ENCODE assay signal across 21 cellular contexts in genomic region chr7:151930026-151930653, GRCh38. TPM values are rescaled to one million over a fixed set of nuclear protein-coding genes. Genes with fewer than 3 reads are reported as not detected.
DNase-seq lines count a peak whose midpoint lies in the region; ATAC-seq, FAIRE-seq and TF ChIP-seq lines count a peak whose summit lies in the region.
"Had no signal": no experiment of that assay in that cellular context is flagged by ENCODE, and none has a peak within 500 bp of the region (broad histone marks: within the 10 kb centered on the region; RNA-seq: fewer than 3 reads in every experiment).

No MANE protein-coding gene starts in this region.

- H3K18ac ChIP-seq in neuronal stem cell (ENCODE audit: low read length): peak overlapping the region; percentile 15

- CTCF ChIA-PET in K562 (lab: Yijun Ruan, JAX; ENCODE audit: low intra/inter-chr PET ratio): no interaction called here
- CTCF ChIA-PET in CD4-positive, alpha-beta memory T cell (lab: Charles Lee; ENCODE audit: partially characterized antibody): no interaction called here

- no peak overlapping the region for H3K9ac ChIP-seq in K562 (ENCODE audit: insufficient read depth in 1 of 2, low read depth in 2 of 2, low read length in 2 of 2)
- no peak overlapping the region for H3K9ac ChIP-seq in neuronal stem cell (ENCODE audit: low read depth, low read length, poor library complexity)
- H3K9ac ChIP-seq: BLaER1 had no signal

- H3K36me3 ChIP-seq in K562 (ENCODE audit: control insufficient read depth, insufficient read depth, low read length) (no peaks in the 10 kb centered on the region), neuronal stem cell (replicated peaks in 1 of 2; ENCODE audit: control insufficient read depth in 2 of 2, insufficient read depth in 2 of 2, low read length in 2 of 2) (no peaks in the 10 kb centered on the region)
- no peaks in the 10 kb centered on the region for H3K36me3 ChIP-seq in CD4-positive, alpha-beta memory T cell (ENCODE audit: insufficient read depth, low read length)
- H3K36me3 ChIP-seq: BLaER1 had no signal

- no peak overlapping the region for H4K8ac ChIP-seq in neuronal stem cell (ENCODE audit: low read depth, low read length)

- H3K4me1 ChIP-seq in K562 (replicated peaks in 1 of 2; ENCODE audit: control insufficient read depth in 2 of 2, insufficient read depth in 2 of 2, low read length in 2 of 2): peaks cover 12 to 13% of the 10 kb centered on the region in 2 experiments
- H3K4me1 ChIP-seq in neuronal stem cell (ENCODE audit: control insufficient read depth in 2 of 2, insufficient read depth in 1 of 2, low read depth in 1 of 2, low read length in 2 of 2): peaks cover 0 to 2% of the 10 kb centered on the region in 2 donors
- no peaks in the 10 kb centered on the region for H3K4me1 ChIP-seq in CD4-positive, alpha-beta memory T cell (ENCODE audit: insufficient read depth, low read length)

- H2BK15ac ChIP-seq in neuronal stem cell (ENCODE audit: low read length): peak overlapping the region; percentile 45

- no peak overlapping the region for H3K14ac ChIP-seq in neuronal stem cell (ENCODE audit: low read length)

- no peak for TF ChIP-seq EP300 in K562 (IDR thresholded peaks at IDR 0.05; ENCODE audit: low read length)

- H2BK12ac ChIP-seq in neuronal stem cell (ENCODE audit: low read length): no peak overlapping the region

- H3K27ac Mint-ChIP-seq in activated naive CD8-positive, alpha-beta T cell treated with anti-CD3 and anti-CD28 coated beads, Interleukin-2, amount 50 U/mL, for 24 hours: peak overlapping the region; percentile 2
- H3K27ac Mint-ChIP-seq in activated naive CD8-positive, alpha-beta T cell treated with anti-CD3 and anti-CD28 coated beads for 36 hours: no peak overlapping the region
- H3K27ac Mint-ChIP-seq in CD4-positive, alpha-beta memory T cell: peak overlapping the region in 2 of 7 donors; percentile 10 to 73
- H3K27ac Mint-ChIP-seq: CD8-positive, alpha-beta T cell had no signal

- H3K4me3 ChIP-seq in K562: no peak overlapping the region
- H3K4me3 ChIP-seq in neuronal stem cell (ENCODE audit: low read length in 2 of 2): no peak overlapping the region
- H3K4me3 ChIP-seq in CD4-positive, alpha-beta memory T cell (ENCODE audit: low read length in 2 of 2): no peak overlapping the region
- H3K4me3 ChIP-seq: BLaER1 had no signal

- H3K9me3 Mint-ChIP-seq in activated naive CD8-positive, alpha-beta T cell treated with anti-CD3 and anti-CD28 coated beads, Interleukin-2, amount 50 U/mL, for 24 hours: no peaks in the 10 kb centered on the region
- no peaks in the 10 kb centered on the region for H3K9me3 Mint-ChIP-seq in activated naive CD8-positive, alpha-beta T cell treated with anti-CD3 and anti-CD28 coated beads for 36 hours
- no peaks in the 10 kb centered on the region for H3K9me3 Mint-ChIP-seq in CD4-positive, alpha-beta memory T cell
- H3K9me3 Mint-ChIP-seq: CD8-positive, alpha-beta T cell; IgD-negative memory B cell had no signal

- no peak overlapping the region for H2BK5ac ChIP-seq in neuronal stem cell (ENCODE audit: low read length)

- H3K27ac ChIP-seq in K562 (ENCODE audit: extremely low read depth, low read depth, low read length) (no peak overlapping the region), neuronal stem cell (replicated peaks; ENCODE audit: low read length) (no peak overlapping the region)
- H3K27ac ChIP-seq in CD4-positive, alpha-beta memory T cell (ENCODE audit: low read depth, low read length): no peak overlapping the region
- H3K27ac ChIP-seq: BLaER1 had no signal

- H2AFZ ChIP-seq in K562 (ENCODE audit: low read depth, low read length): no peak overlapping the region
- no peak overlapping the region for H2AFZ ChIP-seq in neuronal stem cell (ENCODE audit: low read length)

- no peaks in the 10 kb centered on the region for H3K27me3 Mint-ChIP-seq in activated naive CD8-positive, alpha-beta T cell treated with anti-CD3 and anti-CD28 coated beads, Interleukin-2, amount 50 U/mL, for 24 hours
- no peaks in the 10 kb centered on the region for H3K27me3 Mint-ChIP-seq in activated naive CD8-positive, alpha-beta T cell treated with anti-CD3 and anti-CD28 coated beads for 36 hours
- peaks cover 0 to 2% of the 10 kb centered on the region in 2 donors for H3K27me3 Mint-ChIP-seq in CD4-positive, alpha-beta memory T cell

- peaks cover 12% of the 10 kb centered on the region for H3K4me1 Mint-ChIP-seq in activated naive CD8-positive, alpha-beta T cell treated with anti-CD3 and anti-CD28 coated beads, Interleukin-2, amount 50 U/mL, for 24 hours
- peaks cover 16% of the 10 kb centered on the region for H3K4me1 Mint-ChIP-seq in activated naive CD8-positive, alpha-beta T cell treated with anti-CD3 and anti-CD28 coated beads for 36 hours
- H3K4me1 Mint-ChIP-seq in CD4-positive, alpha-beta memory T cell: peaks cover 4 to 6% (median 5%) of the 10 kb centered on the region in 4 donors

- POLR2A ChIA-PET in K562 (lab: Yijun Ruan, JAX): no interaction called here
- POLR2A ChIA-PET in CD4-positive, alpha-beta memory T cell (lab: Charles Lee; ENCODE audit: partially characterized antibody): no interaction called here

- no peak for TF ChIP-seq RAD21 in K562 (CRISPR knock-in tag; conservative IDR thresholded peaks at IDR 0.05 in 1 of 2, IDR thresholded peaks at IDR 0.05 in 1 of 2)

- no peak overlapping the region for H3K4ac ChIP-seq in neuronal stem cell (ENCODE audit: low read length)

- no peak for TF ChIP-seq CTCF in K562 (IDR thresholded peaks at IDR 0.05 in 2 of 3, conservative IDR thresholded peaks at IDR 0.05 in 1 of 3; ENCODE audit: insufficient read depth in 2 of 3, low read depth in 1 of 3, low read length in 3 of 3)

- FAIRE-seq in K562 (lab: Jason Lieb, UNC): no peak
- FAIRE-seq: HepG2 had no signal

- H3K4me2 ChIP-seq in K562 (ENCODE audit: insufficient read depth, low read length) (no peak overlapping the region), neuronal stem cell (ENCODE audit: insufficient read depth, low read length, poor library complexity, severe bottlenecking) (no peak overlapping the region)
- H3K4me2 ChIP-seq: BLaER1 had no signal

- H4K91ac ChIP-seq in neuronal stem cell (ENCODE audit: low read depth, low read length, poor library complexity): no peak overlapping the region

- no TSS peak for BruUV-seq in K562 (replicated peaks; lab: Mats Ljungman, UMichigan)

- H3K4me3 Mint-ChIP-seq in activated naive CD8-positive, alpha-beta T cell treated with anti-CD3 and anti-CD28 coated beads, Interleukin-2, amount 50 U/mL, for 24 hours: no peak overlapping the region
- no peak overlapping the region for H3K4me3 Mint-ChIP-seq in activated naive CD8-positive, alpha-beta T cell treated with anti-CD3 and anti-CD28 coated beads for 36 hours
- H3K4me3 Mint-ChIP-seq in CD4-positive, alpha-beta memory T cell: no peak overlapping the region
- H3K4me3 Mint-ChIP-seq: CD14-positive monocyte; CD8-positive, alpha-beta T cell had no signal

- peak overlapping the region; percentile 60 for H2AK5ac ChIP-seq in neuronal stem cell (ENCODE audit: low read depth, low read length)

- H2BK120ac ChIP-seq in neuronal stem cell (ENCODE audit: low read depth, low read length): no peak overlapping the region

- H3K9me1 ChIP-seq in K562 (ENCODE audit: control insufficient read depth, insufficient read depth, low read length): no peaks in the 10 kb centered on the region

- in situ Hi-C loops in K562 (cut with MboI): no loop called here

- WGBS in K562 (ENCODE audit: insufficient coverage, low coverage, missing lambda C conversion rate): 3% methylated on average over 16 of the region's 16 CpGs
- no CpG with 5 or more reads among the region's 16 CpGs for WGBS in neuronal stem cell (ENCODE audit: extremely low coverage in 2 of 2, insufficient read length in 2 of 2, insufficient replicate concordance in 1 of 2), 2 donors

- no peak for ATAC-seq in activated naive CD8-positive, alpha-beta T cell treated with anti-CD3 and anti-CD28 coated beads, Interleukin-2, amount 50 U/mL, for 24 hours
- ATAC-seq in K562: no peak
- no peak for ATAC-seq in sciatic nerve
- ATAC-seq: CD8-positive, alpha-beta T cell; HepG2 had no signal

- no peaks in the 10 kb centered on the region for H3K36me3 Mint-ChIP-seq in activated naive CD8-positive, alpha-beta T cell treated with anti-CD3 and anti-CD28 coated beads, Interleukin-2, amount 50 U/mL, for 24 hours (ENCODE audit: low read depth)
- H3K36me3 Mint-ChIP-seq in activated naive CD8-positive, alpha-beta T cell treated with anti-CD3 and anti-CD28 coated beads for 36 hours: no peaks in the 10 kb centered on the region
- H3K36me3 Mint-ChIP-seq in CD4-positive, alpha-beta memory T cell: no peaks in the 10 kb centered on the region
- H3K36me3 Mint-ChIP-seq: CD14-positive monocyte; CD8-positive, alpha-beta T cell had no signal

- intact Hi-C loops in K562 (cut with micrococcal nuclease): no loop called here
- intact Hi-C loops in sciatic nerve (cut with DNase I): loop anchor here (10.0 kb wide), 1 partner anchor 145 kb away; no protein-coding TSS in a partner anchor
- intact Hi-C loops in CD4-positive, alpha-beta memory T cell (cut with micrococcal nuclease): loop anchor here (5.0 kb wide), 1 partner anchor 68 kb away; no protein-coding TSS in a partner anchor

- no peaks in the 10 kb centered on the region for H3K79me1 ChIP-seq in neuronal stem cell (ENCODE audit: low read depth, low read length)

- no peaks in the 10 kb centered on the region; the same call in 1 of the 2 replicates for H4K20me1 ChIP-seq in K562 (replicated peaks; ENCODE audit: control insufficient read depth, insufficient read depth, low read length)
- H4K20me1 ChIP-seq: BLaER1 had no signal

- DNase-seq in activated naive CD8-positive, alpha-beta T cell treated with anti-CD3 and anti-CD28 coated beads, Interleukin-2, amount 50 U/mL, for 24 hours: no peak
- DNase-seq in activated naive CD8-positive, alpha-beta T cell treated with anti-CD3 and anti-CD28 coated beads for 36 hours: no peak
- DNase-seq in K562 (ENCODE audit: extremely low read depth in 1 of 4, low spot score in 3 of 4) (no peak), neuronal stem cell (ENCODE audit: low spot score) (no peak), sciatic nerve (ENCODE audit: low spot score) (peak; percentile 42), NCI-H1105 (lab: John Stamatoyannopoulos, UW) (no peak), hippocampal formation (lab: John Stamatoyannopoulos, UW) (no peak)
- DNase-seq in CD4-positive, alpha-beta memory T cell: no peak
- DNase-seq: 8988T; Calu3; CD8-positive, alpha-beta T cell; DMS79 treated with DMSO at 0.1 percent for 48 hours; GF-D8; HCEC 1CT had no signal

- TF ChIP-seq POLR2A in K562 (conservative IDR thresholded peaks at IDR 0.05): no peak

- peaks cover 32 to 66% of the 10 kb centered on the region in 2 experiments; a peak in 4 of 5 replicates for H3K27me3 ChIP-seq in K562 (ENCODE audit: control insufficient read depth in 2 of 2, insufficient read depth in 2 of 2, low read length in 2 of 2)
- H3K27me3 ChIP-seq in neuronal stem cell (ENCODE audit: control insufficient read depth in 3 of 3, insufficient read depth in 3 of 3, low read depth in 1 of 3, low read length in 3 of 3): peaks cover 0 to 5% (median 0%) of the 10 kb centered on the region in 3 experiments
- H3K27me3 ChIP-seq in CD4-positive, alpha-beta memory T cell (ENCODE audit: insufficient read depth, low read length): peaks cover 4% of the 10 kb centered on the region
- H3K27me3 ChIP-seq: BLaER1 had no signal

- no peak overlapping the region for H3K23ac ChIP-seq in neuronal stem cell (ENCODE audit: low read depth, low read length, poor library complexity)

- no peaks in the 10 kb centered on the region for H3K79me2 ChIP-seq in K562 (ENCODE audit: control insufficient read depth, insufficient read depth, low read length)

- no peaks in the 10 kb centered on the region for H3K9me3 ChIP-seq in K562 (replicated peaks; ENCODE audit: control insufficient read depth, insufficient read depth, low read depth, low read length)
- peaks cover 0 to 2% of the 10 kb centered on the region in 2 donors for H3K9me3 ChIP-seq in neuronal stem cell (replicated peaks in 1 of 2; ENCODE audit: control insufficient read depth in 2 of 2, insufficient read depth in 1 of 2, low read depth in 1 of 2, low read length in 2 of 2)
- no peaks in the 10 kb centered on the region for H3K9me3 ChIP-seq in CD4-positive, alpha-beta memory T cell (ENCODE audit: control insufficient read depth in 1 of 2, low read length in 2 of 2)
- H3K9me3 ChIP-seq: BLaER1 had no signal

RNA-seq across cellular contexts. Expression of gene GALNTL5, which starts 26.1 kb away (rescaled TPM):
- total RNA-seq in activated naive CD8-positive, alpha-beta T cell treated with anti-CD3 and anti-CD28 coated beads for 36 hours: not detected
- not detected in 2 replicates for total RNA-seq in K562 (2011; cell fraction: chromatin; rRNA removed; ENCODE audit: low replicate concordance)
- not detected in 2 replicates for total RNA-seq in K562 (2011; cell fraction: nucleolus; rRNA removed)
- not detected in 2 replicates for total RNA-seq in K562 (2011; cell fraction: nucleoplasm; rRNA removed)
- total RNA-seq in K562 (2014; rRNA removed): not detected in 2 replicates
- total RNA-seq in K562 (2014; rRNA removed; fragmentation: Illumina TruSeq; extraction: Trizol): not detected in 2 replicates
- total RNA-seq in K562 (2015; rRNA removed; fragmentation: Illumina TruSeq; extraction: Trizol): not detected in 2 replicates
- not detected in 2 replicates for total RNA-seq in K562 (2021)
- not detected in 2 replicates for polyA plus RNA-seq in K562 (2011; rRNA removed)
- not detected in 2 replicates for polyA plus RNA-seq in K562 (2011; cell fraction: cytosol; rRNA removed)
- polyA plus RNA-seq in K562 (2011; cell fraction: nucleus; rRNA removed): not detected in 2 replicates
- not detected in 2 replicates for polyA plus RNA-seq in K562 (2012)
- not detected in 2 replicates for polyA plus RNA-seq in K562 (2014; fragmentation: Illumina TruSeq; extraction: Trizol)
- not detected for polyA plus RNA-seq in K562 (2014; fragmentation: Nextera tagmentation; extraction: Ambion mirVana)
- polyA plus RNA-seq in K562 (2014; rRNA removed): not detected in 2 replicates
- not detected in 2 replicates for polyA minus RNA-seq in K562 (2011; rRNA and poly(A)+ RNA removed)
- polyA minus RNA-seq in K562 (2011; cell fraction: cytosol; rRNA and poly(A)+ RNA removed): not detected in 2 replicates
- not detected in 2 replicates for polyA minus RNA-seq in K562 (2011; cell fraction: nucleus; rRNA and poly(A)+ RNA removed)
- polyA plus RNA-seq in neuronal stem cell (2013, experiment 1 of 2): not detected
- polyA plus RNA-seq in neuronal stem cell (2013, experiment 2 of 2): not detected
- total RNA-seq in sciatic nerve: not detected
- not detected for total RNA-seq in CD4-positive, alpha-beta memory T cell
- polyA plus RNA-seq in CD4-positive, alpha-beta memory T cell: not detected
- total RNA-seq: A673; Calu3; CD8-positive, alpha-beta T cell; H4; HepG2 had no signal
- polyA plus RNA-seq: AG04450, CD14-positive monocyte, HepG2, IgD-negative memory B cell had no signal

RNA-seq across cellular contexts. Expression of gene PRKAG2, which starts 53.2 kb away (rescaled TPM):
- 10 to 100 TPM; 18.7 to 19.4 TPM for total RNA-seq in activated naive CD8-positive, alpha-beta T cell treated with anti-CD3 and anti-CD28 coated beads for 36 hours
- total RNA-seq in K562 (2011; cell fraction: chromatin; rRNA removed; ENCODE audit: low replicate concordance): 7.2 and 11.4 TPM in 2 replicates
- 2.8 and 4.7 TPM in 2 replicates for total RNA-seq in K562 (2011; cell fraction: nucleolus; rRNA removed)
- 4.8 and 6.9 TPM in 2 replicates for total RNA-seq in K562 (2011; cell fraction: nucleoplasm; rRNA removed)
- total RNA-seq in K562 (2014; rRNA removed): 3.1 TPM in 2 replicates
- 3.3 and 3.9 TPM in 2 replicates for total RNA-seq in K562 (2014; rRNA removed; fragmentation: Illumina TruSeq; extraction: Trizol)
- total RNA-seq in K562 (2015; rRNA removed; fragmentation: Illumina TruSeq; extraction: Trizol): 1.8 and 2.8 TPM in 2 replicates
- total RNA-seq in K562 (2021): 3.6 and 5.0 TPM in 2 replicates
- 3.8 and 5.6 TPM in 2 replicates for polyA plus RNA-seq in K562 (2011; rRNA removed)
- 1.3 and 1.8 TPM in 2 replicates for polyA plus RNA-seq in K562 (2011; cell fraction: cytosol; rRNA removed)
- 3.0 and 4.6 TPM in 2 replicates for polyA plus RNA-seq in K562 (2011; cell fraction: nucleus; rRNA removed)
- polyA plus RNA-seq in K562 (2012): 2.3 and 2.7 TPM in 2 replicates
- polyA plus RNA-seq in K562 (2014; fragmentation: Illumina TruSeq; extraction: Trizol): 3.2 and 4.0 TPM in 2 replicates
- polyA plus RNA-seq in K562 (2014; fragmentation: Nextera tagmentation; extraction: Ambion mirVana): 1 to 10 TPM in 1 of 2 experiments, under 1 TPM in 1; 0.99 to 1.1 TPM
- polyA plus RNA-seq in K562 (2014; rRNA removed): 3.5 and 3.6 TPM in 2 replicates
- polyA minus RNA-seq in K562 (2011; rRNA and poly(A)+ RNA removed): 4.2 and 6.0 TPM in 2 replicates
- 2.1 TPM in 1 of 2 replicates, not detected in the other for polyA minus RNA-seq in K562 (2011; cell fraction: cytosol; rRNA and poly(A)+ RNA removed)
- 2.4 and 2.7 TPM in 2 replicates for polyA minus RNA-seq in K562 (2011; cell fraction: nucleus; rRNA and poly(A)+ RNA removed)
- polyA plus RNA-seq in neuronal stem cell (2013, experiment 1 of 2): 23.4 TPM
- polyA plus RNA-seq in neuronal stem cell (2013, experiment 2 of 2): 21.8 TPM
- total RNA-seq in sciatic nerve: 31.5 TPM
- 10 to 100 TPM; 60.4 to 61.0 TPM for total RNA-seq in CD4-positive, alpha-beta memory T cell
- polyA plus RNA-seq in CD4-positive, alpha-beta memory T cell: 10 to 100 TPM; 27.4 to 34.4 TPM
